Comparison of ENCODE assay signal across 7 cellular contexts in the genomic region with DNA sequence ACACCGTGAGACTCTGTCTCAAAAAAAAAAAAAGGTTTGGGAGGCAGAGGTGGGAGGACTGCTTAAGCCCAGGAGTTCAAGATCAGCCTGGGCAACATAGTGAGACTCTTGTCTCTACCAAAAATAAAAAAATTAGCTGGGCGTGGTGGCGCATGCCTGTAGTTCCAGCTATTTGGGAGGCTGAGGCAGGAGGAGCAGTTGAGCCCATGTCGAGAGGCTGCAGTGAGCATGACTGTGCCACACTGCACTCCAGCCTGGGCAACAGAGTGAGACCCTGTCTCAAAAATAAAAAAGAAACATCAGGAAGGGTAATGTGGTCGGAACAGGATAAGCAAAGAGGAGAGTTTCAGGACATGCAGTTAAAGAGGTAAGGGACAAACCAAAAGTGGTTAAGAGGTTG. TPM values are rescaled to one million over a fixed set of nuclear protein-coding genes. Genes with fewer than 3 reads are reported as not detected.
DNase-seq lines count a peak whose midpoint lies in the region; ATAC-seq, FAIRE-seq and TF ChIP-seq lines count a peak whose summit lies in the region.
"Not testable (repeated sequence)": the region's sequence is repeated elsewhere in the genome, so short reads cannot be mapped to it uniquely, and the experiment has no call there.

No MANE protein-coding gene starts in this region.

- H3K4me3 ChIP-seq in NB4 (ENCODE audit: low read depth, low read length) = peak overlapping the region; percentile 92

- H3K36me3 Mint-ChIP-seq in activated B cell treated with CpG ODN at 0.5 μM for 24 hours (ENCODE audit: low read depth) (peaks cover 20% of the 10 kb centered on the region), naive B cell (peaks cover 0 to 11% of the 10 kb centered on the region in 2 donors)
- H3K36me3 Mint-ChIP-seq in activated naive CD4-positive, alpha-beta T cell treated with anti-CD3 and anti-CD28 coated beads for 36 hours (ENCODE audit: low read depth) = peaks cover 13% of the 10 kb centered on the region
- not testable (repeated sequence) for H3K36me3 Mint-ChIP-seq in brain; stimulated activated memory B cell treated with anti-CD40 and anti-IgM and Interleukin-4, amounts not matched to agents 10 μg/mL and 1 μg/mL and 100 μg/mL, for 72 hours

- FAIRE-seq in GM19239 (lab: Jason Lieb, UNC) = peak; percentile 71

- H3K27ac Mint-ChIP-seq in activated B cell treated with CpG ODN at 0.5 μM for 24 hours, brain: not testable (repeated sequence)
- peak overlapping the region; percentile 50 for H3K27ac Mint-ChIP-seq in activated naive CD4-positive, alpha-beta T cell treated with anti-CD3 and anti-CD28 coated beads for 36 hours
- H3K27ac Mint-ChIP-seq in naive B cell = peak overlapping the region; percentile 3 to 90 (median 60)
- H3K27ac Mint-ChIP-seq in stimulated activated memory B cell treated with anti-CD40 and anti-IgM and Interleukin-4, amounts not matched to agents 10 μg/mL and 1 μg/mL and 100 μg/mL, for 72 hours = peak overlapping the region; percentile 46

- H3K4me3 Mint-ChIP-seq in activated B cell treated with CpG ODN at 0.5 μM for 24 hours (peak overlapping the region; percentile 15), brain (peak overlapping the region; percentile 48 to 69 (median 64)), naive B cell (peak overlapping the region in 6 of 8 donors; percentile 3 to 74 (median 53))
- not testable (repeated sequence) for H3K4me3 Mint-ChIP-seq in activated naive CD4-positive, alpha-beta T cell treated with anti-CD3 and anti-CD28 coated beads for 36 hours
- peak overlapping the region; percentile 6 for H3K4me3 Mint-ChIP-seq in stimulated activated memory B cell treated with anti-CD40 and anti-IgM and Interleukin-4, amounts not matched to agents 10 μg/mL and 1 μg/mL and 100 μg/mL, for 72 hours

- H3K9me3 Mint-ChIP-seq in activated B cell treated with CpG ODN at 0.5 μM for 24 hours; activated naive CD4-positive, alpha-beta T cell treated with anti-CD3 and anti-CD28 coated beads for 36 hours; brain; naive B cell; stimulated activated memory B cell treated with anti-CD40 and anti-IgM and Interleukin-4, amounts not matched to agents 10 μg/mL and 1 μg/mL and 100 μg/mL, for 72 hours: not testable (repeated sequence)

- not testable (repeated sequence) for H3K27me3 Mint-ChIP-seq in activated B cell treated with CpG ODN at 0.5 μM for 24 hours; activated naive CD4-positive, alpha-beta T cell treated with anti-CD3 and anti-CD28 coated beads for 36 hours (ENCODE audit: low read depth); brain; naive B cell; stimulated activated memory B cell treated with anti-CD40 and anti-IgM and Interleukin-4, amounts not matched to agents 10 μg/mL and 1 μg/mL and 100 μg/mL, for 72 hours

- not testable (repeated sequence) for ATAC-seq in activated B cell treated with CpG ODN at 0.5 μM for 24 hours (ENCODE audit: low read depth); naive B cell (ENCODE audit: low read depth in 2 of 2); stimulated activated memory B cell treated with anti-CD40 and anti-IgM and Interleukin-4, amounts not matched to agents 10 μg/mL and 1 μg/mL and 100 μg/mL, for 72 hours

- not testable (repeated sequence) for DNase-seq in GM19239 (ENCODE audit: insufficient read length, low spot score); NB4 (ENCODE audit: low read depth); activated B cell treated with CpG ODN at 0.5 μM for 24 hours; activated naive CD4-positive, alpha-beta T cell treated with anti-CD3 and anti-CD28 coated beads for 36 hours; naive B cell

- intact Hi-C loops in activated B cell treated with CpG ODN at 0.5 μM for 24 hours (cut with micrococcal nuclease) = loop anchor here (5.0 kb wide), 1 partner anchor 35 kb away; no protein-coding TSS in a partner anchor
- intact Hi-C loops in activated naive CD4-positive, alpha-beta T cell treated with anti-CD3 and anti-CD28 coated beads for 36 hours (cut with micrococcal nuclease) = loop anchor here (10.0 kb wide), 1 partner anchor 558 kb away; no protein-coding TSS in a partner anchor

- peaks cover 62% of the 10 kb centered on the region for H3K4me1 Mint-ChIP-seq in activated B cell treated with CpG ODN at 0.5 μM for 24 hours
- peaks cover 44% of the 10 kb centered on the region for H3K4me1 Mint-ChIP-seq in activated naive CD4-positive, alpha-beta T cell treated with anti-CD3 and anti-CD28 coated beads for 36 hours (ENCODE audit: low read depth)
- H3K4me1 Mint-ChIP-seq in brain = peaks cover 49% of the 10 kb centered on the region
- H3K4me1 Mint-ChIP-seq in naive B cell = peaks cover 40 to 78% (median 48%) of the 10 kb centered on the region in 3 donors
- peaks cover 48% of the 10 kb centered on the region for H3K4me1 Mint-ChIP-seq in stimulated activated memory B cell treated with anti-CD40 and anti-IgM and Interleukin-4, amounts not matched to agents 10 μg/mL and 1 μg/mL and 100 μg/mL, for 72 hours

- TF ChIP-seq POLR2A in NB4 (IDR thresholded peaks at IDR 0.05; ENCODE audit: extremely low read depth, insufficient read length) = not testable (repeated sequence)

- POLR2A ChIA-PET in activated B cell treated with CpG ODN at 0.5 μM for 24 hours (lab: Charles Lee) = interaction anchor here (0.7 kb wide), 1 partner anchor 18 kb away, joined by 3 read pairs; no protein-coding TSS in a partner anchor

- CTCF ChIA-PET in activated B cell treated with CpG ODN at 0.5 μM for 24 hours (lab: Charles Lee); activated naive CD4-positive, alpha-beta T cell treated with anti-CD3 and anti-CD28 coated beads for 36 hours (lab: Charles Lee): not testable (repeated sequence)

- TF ChIP-seq CTCF in NB4 (IDR thresholded peaks at IDR 0.05; ENCODE audit: low read depth, low read length); activated B cell treated with CpG ODN at 0.5 μM for 24 hours (IDR thresholded peaks at IDR 0.05); brain (conservative IDR thresholded peaks at IDR 0.05): not testable (repeated sequence)

RNA-seq across cellular contexts. Expression of a gene that starts 2.8 kb away (rescaled TPM):
- 52.4 and 62.6 TPM in 2 replicates for total RNA-seq in activated B cell treated with CpG ODN at 0.5 μM for 24 hours
- total RNA-seq in activated naive CD4-positive, alpha-beta T cell treated with anti-CD3 and anti-CD28 coated beads for 36 hours = 10 to 100 TPM; 47.3 to 50.8 TPM
- polyA plus RNA-seq in brain (ENCODE audit: insufficient read depth, low read depth, low replicate concordance) (31.3 TPM), naive B cell (ENCODE audit: low read depth in 6 of 6) (10 to 100 TPM in 5 of 6 donors, 1 to 10 TPM in 1; 9.2 to 23.6 (median 15.2) TPM)
